Comparison of ENCODE assay signal across 9 cellular contexts in genomic region chr9:36175209-36175608, GRCh38. TPM values are rescaled to one million over a fixed set of nuclear protein-coding genes. Genes with fewer than 3 reads are reported as not detected.
"Had no signal": no experiment of that assay in that cellular context is flagged by ENCODE, and none has a peak within 500 bp of the region (broad histone marks: within the 10 kb centered on the region; RNA-seq: fewer than 3 reads in every experiment).

No MANE protein-coding gene starts in this region.

RNA-seq across cellular contexts. Expression of gene CCIN, which starts 6.0 kb away (rescaled TPM):
- total RNA-seq: neural crest cell, occipital lobe, osteocyte, progenitor cell of endocrine pancreas, psoas muscle, right atrium auricular region, right lobe of liver, sciatic nerve had no signal
- polyA plus RNA-seq: neural cell had no signal
